In genomic region chr22:37638351-37639069, GRCh38 we compare ENCODE assay signal across 8 cellular contexts. TPM values are rescaled to one million over a fixed set of nuclear protein-coding genes. Genes with fewer than 3 reads are reported as not detected.
DNase-seq lines count a peak whose midpoint lies in the region; ATAC-seq, FAIRE-seq and TF ChIP-seq lines count a peak whose summit lies in the region.

No MANE protein-coding gene starts in this region.

- H3K27ac Mint-ChIP-seq in astrocyte (ENCODE audit: unreplicated experiment), result no peak overlapping the region

- H2AFZ ChIP-seq in astrocyte (ENCODE audit: low read depth, low read length) (no peak overlapping the region), mesenchymal stem cell (ENCODE audit: low read depth, low read length) (no peak overlapping the region)

- DNase-seq in AG04450 (ENCODE audit: low read depth, low spot score), result no peak
- no peak for DNase-seq in astrocyte (ENCODE audit: low read depth)
- no peak for DNase-seq in mesenchymal stem cell
- DNase-seq in NCI-H1048 (lab: John Stamatoyannopoulos, UW), result no peak
- DNase-seq in dermis blood vessel endothelial cell, result no peak
- no peak for DNase-seq in SKM-1 treated with dmso at 0.1 percent for 144 hours (lab: John Stamatoyannopoulos, UW; ENCODE audit: unreplicated experiment)

- TF ChIP-seq CTCF in AG04450 (IDR thresholded peaks at IDR 0.05; ENCODE audit: low read depth, low read length) (no peak), astrocyte (IDR thresholded peaks at IDR 0.05; ENCODE audit: insufficient read depth, low read depth, low read length) (no peak)

- H3K36me3 Mint-ChIP-seq in astrocyte (ENCODE audit: low read depth, unreplicated experiment), result peaks cover 4% of the 10 kb centered on the region

- no peaks in the 10 kb centered on the region for H3K27me3 Mint-ChIP-seq in astrocyte (ENCODE audit: low read depth, unreplicated experiment)

- peaks cover 6% of the 10 kb centered on the region for H4K20me1 ChIP-seq in astrocyte (ENCODE audit: insufficient read depth, low read length)

- H3K9ac ChIP-seq in HUES64 (ENCODE audit: low read depth, low read length) (no peak overlapping the region), astrocyte (ENCODE audit: low read length) (no peak overlapping the region), mesenchymal stem cell (ENCODE audit: low read length) (peak overlapping the region; percentile 79)

- ATAC-seq in GM18873 (IDR thresholded peaks at IDR 0.05; ENCODE audit: low FRiP score, unreplicated experiment), result no peak

- no peak overlapping the region for H3K23ac ChIP-seq in mesenchymal stem cell (ENCODE audit: low read length in 2 of 2)

- H3K18ac ChIP-seq in mesenchymal stem cell (ENCODE audit: low read depth in 1 of 2, low read length in 2 of 2), result peak overlapping the region; percentile 52 to 86

- peak overlapping the region; percentile 79 for H2AK5ac ChIP-seq in mesenchymal stem cell (ENCODE audit: low read length, severe bottlenecking)

- H3K4me3 ChIP-seq in AG04450 (ENCODE audit: low read depth, low read length) (peak overlapping the region; percentile 88), HUES64 (ENCODE audit: low read length) (peak overlapping the region; percentile 64), astrocyte (ENCODE audit: insufficient read depth, low read depth, low read length) (no peak overlapping the region), mesenchymal stem cell (ENCODE audit: insufficient read depth in 1 of 2, low read depth in 1 of 2, low read length in 2 of 2) (peak overlapping the region; percentile 78 to 87)

- H4K8ac ChIP-seq in mesenchymal stem cell (ENCODE audit: low read length), result peak overlapping the region; percentile 88

- H3K4ac ChIP-seq in mesenchymal stem cell (ENCODE audit: low read depth in 1 of 2, low read length in 2 of 2), result peak overlapping the region; percentile 26 to 90

- H3K4me1 ChIP-seq in HUES64 (ENCODE audit: insufficient read depth, low read length), result peaks cover 34% of the 10 kb centered on the region
- peaks cover 44% of the 10 kb centered on the region for H3K4me1 ChIP-seq in astrocyte (ENCODE audit: insufficient read depth, low read length)
- peaks cover 83% of the 10 kb centered on the region for H3K4me1 ChIP-seq in mesenchymal stem cell (ENCODE audit: control insufficient read depth, insufficient read depth, low read depth, low read length)

- peak overlapping the region; percentile 55 for H2BK120ac ChIP-seq in mesenchymal stem cell (ENCODE audit: low read depth, low read length)

- H3K36me3 ChIP-seq in HUES64 (ENCODE audit: insufficient read depth, low read length), result peaks cover 18% of the 10 kb centered on the region
- H3K36me3 ChIP-seq in astrocyte (ENCODE audit: insufficient read depth, low read length), result no peaks in the 10 kb centered on the region
- peaks cover 9 to 24% of the 10 kb centered on the region in 2 experiments for H3K36me3 ChIP-seq in mesenchymal stem cell (ENCODE audit: control insufficient read depth in 1 of 2, insufficient read depth in 2 of 2, low read depth in 1 of 2, low read length in 2 of 2)

- H3K79me1 ChIP-seq in mesenchymal stem cell (replicated peaks; ENCODE audit: low read length, poor library complexity, severe bottlenecking), result peaks cover 8% of the 10 kb centered on the region

- H3K9me3 ChIP-seq in AG04450 (ENCODE audit: control insufficient read depth, insufficient read depth, low read length) (no peaks in the 10 kb centered on the region), HUES64 (ENCODE audit: insufficient read depth, low read depth, low read length) (no peaks in the 10 kb centered on the region), astrocyte (ENCODE audit: insufficient read depth, low read depth, low read length) (no peaks in the 10 kb centered on the region), mesenchymal stem cell (ENCODE audit: control insufficient read depth, low read length) (no peaks in the 10 kb centered on the region)

- CTCF ChIA-PET in AG04450 (lab: Charles Lee), result interaction anchor here (1.4 to 1.5 kb wide), 2 partner anchors 15 to 43 kb away, joined by 3 to 4 read pairs; no protein-coding TSS in a partner anchor

- no peak overlapping the region for H2BK5ac ChIP-seq in mesenchymal stem cell (ENCODE audit: low read depth, low read length, poor library complexity, severe bottlenecking)

- H3K9me3 Mint-ChIP-seq in astrocyte (ENCODE audit: unreplicated experiment), result no peaks in the 10 kb centered on the region

- H3K79me2 ChIP-seq in astrocyte (ENCODE audit: insufficient read depth, low read length), result peaks cover 4% of the 10 kb centered on the region

- H3K4me1 Mint-ChIP-seq in astrocyte (ENCODE audit: low read depth, unreplicated experiment), result peaks cover 33% of the 10 kb centered on the region

- H3K27me3 ChIP-seq in AG04450 (ENCODE audit: control insufficient read depth, insufficient read depth, low read length) (no peaks in the 10 kb centered on the region), HUES64 (ENCODE audit: insufficient read depth, low read length) (no peaks in the 10 kb centered on the region), astrocyte (ENCODE audit: insufficient read depth, low read length) (no peaks in the 10 kb centered on the region), mesenchymal stem cell (ENCODE audit: control insufficient read depth in 1 of 2, insufficient read depth in 1 of 2, low read length in 2 of 2) (peaks cover 0 to 5% of the 10 kb centered on the region in 2 experiments)

- 80% methylated on average over 11 of the region's 11 CpGs for WGBS in HUES64
- WGBS in mesenchymal stem cell, result 78% methylated on average over 8 of the region's 11 CpGs

- H2BK12ac ChIP-seq in mesenchymal stem cell (ENCODE audit: low read length in 2 of 2), result peak overlapping the region; percentile 70 to 97

- peak overlapping the region in 1 of 2 experiments; percentile 93 for H3K14ac ChIP-seq in mesenchymal stem cell (ENCODE audit: low read length in 2 of 2)

- H3K4me3 Mint-ChIP-seq in astrocyte (ENCODE audit: unreplicated experiment), result peak overlapping the region; percentile 77

- H3K4me2 ChIP-seq in astrocyte (ENCODE audit: low read length) (peak overlapping the region; percentile 97), mesenchymal stem cell (ENCODE audit: low read length, poor library complexity, severe bottlenecking) (peak overlapping the region; percentile 74)

- H3K27ac ChIP-seq in AG04450 (ENCODE audit: low read depth, low read length) (no peak overlapping the region), HUES64 (ENCODE audit: low read depth, low read length) (peak overlapping the region; percentile 63; the same call in 1 of the 2 replicates), astrocyte (ENCODE audit: low read depth, low read length) (no peak overlapping the region), mesenchymal stem cell (ENCODE audit: low read length, poor library complexity, severe bottlenecking) (no peak overlapping the region)

- FAIRE-seq in astrocyte (lab: Jason Lieb, UNC), result no peak

- POLR2A ChIA-PET in AG04450 (lab: Yijun Ruan, JAX), result interaction anchor here (2.2 kb wide), 1 partner anchor 20 kb away, joined by 9 read pairs; the partner anchor contains the start of gene PDXP

- peak overlapping the region; percentile 65 for H4K91ac ChIP-seq in mesenchymal stem cell (ENCODE audit: low read length)

- H2BK15ac ChIP-seq in mesenchymal stem cell (ENCODE audit: low read depth, poor library complexity, severe bottlenecking), result peak overlapping the region; percentile 66

RNA-seq across cellular contexts. Expression of gene SH3BP1, which starts 1.0 kb away (rescaled TPM):
- 8.4 and 11.3 TPM in 2 replicates for polyA plus RNA-seq in AG04450 (2011; rRNA removed)
- polyA minus RNA-seq in AG04450 (2011; rRNA and poly(A)+ RNA removed), result 12.8 and 14.4 TPM in 2 replicates
- polyA plus RNA-seq in HUES64 (2013, experiment 1 of 2), result 21.7 TPM
- 30.1 TPM for polyA plus RNA-seq in HUES64 (2013, experiment 2 of 2)
- 26.5 and 31.6 TPM in 2 replicates for total RNA-seq in astrocyte
- 15.4 TPM for polyA plus RNA-seq in mesenchymal stem cell (2013, experiment 1 of 2)
- polyA plus RNA-seq in mesenchymal stem cell (2013, experiment 2 of 2), result 15.0 TPM
- 0.85 and 2.7 TPM in 2 replicates for total RNA-seq in dermis blood vessel endothelial cell

RNA-seq across cellular contexts. Expression of gene PDXP, which starts 20.0 kb away (rescaled TPM):
- polyA plus RNA-seq in AG04450 (2011; rRNA removed), result 11.7 and 17.7 TPM in 2 replicates
- 6.3 and 9.7 TPM in 2 replicates for polyA minus RNA-seq in AG04450 (2011; rRNA and poly(A)+ RNA removed)
- polyA plus RNA-seq in HUES64 (2013, experiment 1 of 2), result 34.5 TPM
- polyA plus RNA-seq in HUES64 (2013, experiment 2 of 2), result 38.5 TPM
- total RNA-seq in astrocyte, result 18.9 and 22.4 TPM in 2 replicates
- 7.5 TPM for polyA plus RNA-seq in mesenchymal stem cell (2013, experiment 1 of 2)
- polyA plus RNA-seq in mesenchymal stem cell (2013, experiment 2 of 2), result 6.7 TPM
- total RNA-seq in dermis blood vessel endothelial cell, result 9.0 and 13.3 TPM in 2 replicates

RNA-seq across cellular contexts. Expression of gene GGA1, which starts 29.9 kb away (rescaled TPM):
- 24.7 and 26.1 TPM in 2 replicates for polyA plus RNA-seq in AG04450 (2011; rRNA removed)
- polyA minus RNA-seq in AG04450 (2011; rRNA and poly(A)+ RNA removed), result 23.2 and 24.4 TPM in 2 replicates
- polyA plus RNA-seq in HUES64 (2013, experiment 1 of 2), result 30.5 TPM
- polyA plus RNA-seq in HUES64 (2013, experiment 2 of 2), result 32.1 TPM
- 39.9 and 43.1 TPM in 2 replicates for total RNA-seq in astrocyte
- polyA plus RNA-seq in mesenchymal stem cell (2013, experiment 1 of 2), result 25.3 TPM
- polyA plus RNA-seq in mesenchymal stem cell (2013, experiment 2 of 2), result 23.1 TPM
- 48.3 and 55.3 TPM in 2 replicates for total RNA-seq in dermis blood vessel endothelial cell

RNA-seq across cellular contexts. Expression of gene LGALS1, which starts 36.9 kb away (rescaled TPM):
- 5,926 and 7,935 TPM in 2 replicates for polyA plus RNA-seq in AG04450 (2011; rRNA removed)
- polyA minus RNA-seq in AG04450 (2011; rRNA and poly(A)+ RNA removed), result 3,546 and 5,412 TPM in 2 replicates
- polyA plus RNA-seq in HUES64 (2013, experiment 1 of 2), result 39.5 TPM
- 56.4 TPM for polyA plus RNA-seq in HUES64 (2013, experiment 2 of 2)
- total RNA-seq in astrocyte (240 and 260 TPM in 2 replicates), dermis blood vessel endothelial cell (2,321 and 4,948 TPM in 2 replicates)
- polyA plus RNA-seq in mesenchymal stem cell (2013, experiment 1 of 2), result 4,707 TPM
- 4,802 TPM for polyA plus RNA-seq in mesenchymal stem cell (2013, experiment 2 of 2)

RNA-seq across cellular contexts. Expression of gene NOL12, which starts 47.6 kb away (rescaled TPM):
- polyA plus RNA-seq in AG04450 (2011; rRNA removed), result 10.4 and 11.8 TPM in 2 replicates
- polyA minus RNA-seq in AG04450 (2011; rRNA and poly(A)+ RNA removed), result 10.9 and 13.9 TPM in 2 replicates
- polyA plus RNA-seq in HUES64 (2013, experiment 1 of 2), result 26.8 TPM
- 27.2 TPM for polyA plus RNA-seq in HUES64 (2013, experiment 2 of 2)
- total RNA-seq in astrocyte (17.9 and 18.1 TPM in 2 replicates), dermis blood vessel endothelial cell (22.9 and 23.1 TPM in 2 replicates)
- 14.9 TPM for polyA plus RNA-seq in mesenchymal stem cell (2013, experiment 1 of 2)
- 13.9 TPM for polyA plus RNA-seq in mesenchymal stem cell (2013, experiment 2 of 2)
